ENCODE assay signal across 17 cellular contexts in the genomic region with DNA sequence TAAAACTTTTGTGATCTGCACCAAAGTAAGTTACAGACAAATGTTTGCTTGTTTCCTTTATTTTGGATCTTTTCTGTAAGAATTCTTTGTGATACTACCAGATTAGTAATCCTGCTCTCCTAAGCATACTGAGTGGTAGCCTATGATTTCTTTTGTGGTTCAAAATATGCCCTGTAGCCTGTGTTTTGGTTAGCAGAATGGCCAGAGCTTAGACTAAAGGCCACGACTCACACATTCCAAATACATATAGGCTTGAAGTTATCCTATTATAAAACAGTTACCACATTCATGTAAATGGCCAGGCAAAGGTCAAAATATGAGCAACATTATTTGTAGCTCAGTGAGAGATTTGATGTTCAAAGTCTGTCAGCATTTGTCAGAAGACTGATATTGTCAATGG.
"Had no signal": no experiment of that assay in that cellular context is flagged by ENCODE, and none has a peak within 500 bp of the region (broad histone marks: within the 10 kb centered on the region; RNA-seq: fewer than 3 reads in every experiment).

No MANE protein-coding gene starts in this region.

- H3K27ac ChIP-seq: esophagus muscularis mucosa, foreskin keratinocyte, heart right ventricle, prostate gland, right lobe of liver, spleen, stomach, thoracic aorta had no signal

- DNase-seq: activated CD4-positive, CD25-positive, alpha-beta regulatory T cell treated with anti-CD3 and anti-CD28 coated beads, Interleukin-2, amount 50 U/mL, for 72 hours; activated CD8-positive, alpha-beta memory T cell treated with anti-CD3 and anti-CD28 coated beads, Interleukin-2, amount 10 ng/mL, durations not matched to agents 7 days and 5 days; activated naive CD4-positive, alpha-beta T cell treated with anti-CD3 and anti-CD28 coated beads for 36 hours; activated T-cell treated with anti-CD3 and anti-CD28 coated beads, Interleukin-2, amount 50 U/mL, for 1 hour; foreskin keratinocyte; heart right ventricle; left colon; midbrain; right lobe of liver; spleen; stomach; T-helper 1 cell; T1000 had no signal

- H3K36me3 ChIP-seq: esophagus muscularis mucosa, heart right ventricle, prostate gland, right lobe of liver, spleen, stomach, thoracic aorta had no signal

- H3K27me3 ChIP-seq: esophagus muscularis mucosa, foreskin keratinocyte, heart right ventricle, right lobe of liver, spleen, stomach had no signal

- ATAC-seq: activated CD8-positive, alpha-beta memory T cell treated with anti-CD3 and anti-CD28 coated beads, Interleukin-2, amount 10 ng/mL, durations not matched to agents 7 days and 5 days; foreskin keratinocyte; left colon; right lobe of liver had no signal

- H3K4me1 ChIP-seq: foreskin keratinocyte, prostate gland, right lobe of liver, spleen had no signal

- H3K9me3 ChIP-seq: esophagus muscularis mucosa, prostate gland, right lobe of liver, stomach, thoracic aorta had no signal

- H3K4me3 ChIP-seq: esophagus muscularis mucosa, heart right ventricle, lung, prostate gland, right lobe of liver, spleen, stomach, thoracic aorta had no signal
